14 cellular contexts compared by ENCODE assay signal in genomic region chr5:124949862-124950261, GRCh38.
"Had no signal": no experiment of that assay in that cellular context is flagged by ENCODE, and none has a peak within 500 bp of the region (broad histone marks: within the 10 kb centered on the region; RNA-seq: fewer than 3 reads in every experiment).

No MANE protein-coding gene starts in this region.

- ATAC-seq: activated CD4-positive, alpha-beta T cell treated with anti-CD3 and anti-CD28 coated beads for 36 hours; activated T-helper 17 cell treated with anti-CD3 and anti-CD28 coated beads, Interleukin-2, amount 50 U/mL, for 72 hours; gastrocnemius medialis; lower lobe of right lung; stimulated activated naive CD8-positive, alpha-beta T cell treated with anti-CD3 and anti-CD28 coated beads, Interleukin-15, Interleukin-2, amounts not matched to agents 100 U/mL and 50 U/mL, for 24 hours; WTC11 had no signal

- H3K4me3 ChIP-seq: coronary artery, gastrocnemius medialis, heart right ventricle, lower lobe of right lung, skin epidermis had no signal

- H3K27me3 ChIP-seq: gastrocnemius medialis, heart right ventricle had no signal

- DNase-seq: activated CD4-positive, alpha-beta T cell treated with anti-CD3 and anti-CD28 coated beads for 36 hours; activated CD4-positive, alpha-beta T cell treated with anti-CD3 and anti-CD28 coated beads, Interleukin-2, amount 50 U/mL, for 48 hours; activated naive CD4-positive, alpha-beta T cell; activated naive CD8-positive, alpha-beta T cell treated with anti-CD3 and anti-CD28 coated beads, Interleukin-2, amount 10 ng/mL, durations not matched to agents 7 days and 5 days; activated T-cell treated with anti-CD3 and anti-CD28 coated beads for 4 hours; gastrocnemius medialis; heart right ventricle; lower lobe of right lung; retina; stimulated activated naive CD8-positive, alpha-beta T cell treated with anti-CD3 and anti-CD28 coated beads, Interleukin-15, Interleukin-2, amounts not matched to agents 100 U/mL and 50 U/mL, for 24 hours had no signal

- H3K36me3 ChIP-seq: gastrocnemius medialis, heart right ventricle, lower lobe of right lung had no signal

- H3K27ac ChIP-seq: coronary artery, gastrocnemius medialis, lower lobe of right lung, skin epidermis had no signal

- H3K9me3 ChIP-seq: gastrocnemius medialis, heart right ventricle, lower lobe of right lung had no signal
